25 cellular contexts compared by ENCODE assay signal in genomic region chr10:28186887-28187578, GRCh38.
"Had no signal": no experiment of that assay in that cellular context is flagged by ENCODE, and none has a peak within 500 bp of the region (broad histone marks: within the 10 kb centered on the region; RNA-seq: fewer than 3 reads in every experiment).

No MANE protein-coding gene starts in this region.

- H3K9me3 Mint-ChIP-seq: effector memory CD8-positive, alpha-beta T cell; endodermal cell; immature natural killer cell; naive B cell had no signal

- H3K4me1 Mint-ChIP-seq: mesothelial cell of epicardium, naive B cell had no signal

- H3K27ac Mint-ChIP-seq: effector memory CD8-positive, alpha-beta T cell; endodermal cell; immature natural killer cell; mesothelial cell of epicardium; naive B cell had no signal

- H3K36me3 Mint-ChIP-seq: immature natural killer cell, naive B cell had no signal

- ATAC-seq: effector memory CD8-positive, alpha-beta T cell; esophagus mucosa; gastrocnemius medialis; heart left ventricle; left colon; left lung; left ventricle myocardium superior; lower lobe of right lung; mucosa of descending colon had no signal

- DNase-seq: dermis blood vessel endothelial cell; dorsolateral prefrontal cortex; effector CD4-positive, alpha-beta T cell; effector memory CD8-positive, alpha-beta T cell; endodermal cell; erythroblast; esophagus squamous epithelium; foreskin fibroblast; foreskin melanocyte; gastrocnemius medialis; heart left ventricle; hypothalamus; immature natural killer cell; islet precursor cell; kidney; kidney glomerular epithelial cell; left colon; left lung; left ventricle myocardium superior; lower lobe of right lung; mesenchymal stem cell; mucosa of descending colon; naive B cell had no signal

- H3K27me3 Mint-ChIP-seq: effector memory CD8-positive, alpha-beta T cell; naive B cell had no signal

- H3K4me3 Mint-ChIP-seq: effector memory CD8-positive, alpha-beta T cell; endodermal cell; immature natural killer cell; mesothelial cell of epicardium; naive B cell had no signal
